In genomic region chr20:35833271-35833670, GRCh38 we compare ENCODE assay signal across 19 cellular contexts.
A peak's percentile ranks its signal among the peaks of the same experiment; 100 is the strongest.
DNase-seq lines count a peak whose midpoint lies in the region; ATAC-seq and TF ChIP-seq lines count a peak whose summit lies in the region.
"Had no signal": no experiment of that assay in that cellular context is flagged by ENCODE, and none has a peak within 500 bp of the region (broad histone marks: within the 10 kb centered on the region; RNA-seq: fewer than 3 reads in every experiment).

No MANE protein-coding gene starts in this region.

- no peak for TF ChIP-seq EP300 in sigmoid colon (IDR thresholded peaks at IDR 0.05)

- H3K27ac ChIP-seq in sigmoid colon, result no peak overlapping the region
- H3K27ac ChIP-seq: SJSA1 had no signal

- 97 to 98% methylated on average over 1 of the region's 1 CpG for WGBS in sigmoid colon, 2 donors

- H3K4me3 Mint-ChIP-seq in activated T-cell treated with anti-CD3 and anti-CD28 coated beads, Interleukin-2, amount 50 U/mL, for 72 hours, result no peak overlapping the region
- no peak overlapping the region for H3K4me3 Mint-ChIP-seq in effector memory CD8-positive, alpha-beta T cell
- H3K4me3 Mint-ChIP-seq in naive thymus-derived CD8-positive, alpha-beta T cell, result peak overlapping the region in 1 of 10 donors; percentile 23
- H3K4me3 Mint-ChIP-seq: B cell, CD14-positive monocyte had no signal

- ATAC-seq in activated T-cell treated with anti-CD3 and anti-CD28 coated beads, Interleukin-2, amount 50 U/mL, for 72 hours (replicated peaks in 1 of 2), result no peak
- ATAC-seq in effector memory CD8-positive, alpha-beta T cell (replicated peaks), result no peak
- no peak for ATAC-seq in naive thymus-derived CD8-positive, alpha-beta T cell
- ATAC-seq: Right ventricle myocardium inferior had no signal

- H3K27me3 ChIP-seq in sigmoid colon, result no peaks in the 10 kb centered on the region
- H3K27me3 ChIP-seq: SJSA1 had no signal

- intact Hi-C loops in sigmoid colon (cut with DNase I), result no loop called here

- H3K36me3 ChIP-seq in sigmoid colon, result no peaks in the 10 kb centered on the region

- no peak for DNase-seq in activated T-cell treated with anti-CD3 and anti-CD28 coated beads, Interleukin-2, amount 50 U/mL, for 72 hours
- no peak for DNase-seq in activated T-cell treated with anti-CD3 and anti-CD28 coated beads for 4 hours
- DNase-seq in RPMI7951 (ENCODE audit: low read depth), result peak; percentile 16
- no peak for DNase-seq in effector memory CD8-positive, alpha-beta T cell
- no peak for DNase-seq in naive thymus-derived CD8-positive, alpha-beta T cell
- no peak for DNase-seq in CD1c-positive myeloid dendritic cell (ENCODE audit: extremely low spot score)
- DNase-seq in SW480 (ENCODE audit: low spot score), result no peak
- no peak for DNase-seq in sigmoid colon
- DNase-seq: DMS 273 treated with DMSO at 0.1 percent for 48 hours, DMS79 treated with DMSO at 0.1 percent for 48 hours, NCI-H1417, NCI-H1694 treated with DMSO at 0.1 percent for 48 hours, NCI-H446, NCI-H526, OCI-M1 had no signal

- no peak for TF ChIP-seq POLR2A in sigmoid colon (IDR thresholded peaks at IDR 0.05)

- POLR2A ChIA-PET in naive thymus-derived CD8-positive, alpha-beta T cell (lab: Charles Lee), result no interaction called here

- H3K9me3 Mint-ChIP-seq in activated T-cell treated with anti-CD3 and anti-CD28 coated beads, Interleukin-2, amount 50 U/mL, for 72 hours, result peaks cover 0 to 2% of the 10 kb centered on the region in 2 donors
- H3K9me3 Mint-ChIP-seq in effector memory CD8-positive, alpha-beta T cell, result no peaks in the 10 kb centered on the region
- peaks cover 0 to 2% (median 0%) of the 10 kb centered on the region in 9 donors for H3K9me3 Mint-ChIP-seq in naive thymus-derived CD8-positive, alpha-beta T cell

- H3K27ac Mint-ChIP-seq in activated T-cell treated with anti-CD3 and anti-CD28 coated beads, Interleukin-2, amount 50 U/mL, for 72 hours, result peak overlapping the region; percentile 55
- peak overlapping the region; percentile 8 to 29 for H3K27ac Mint-ChIP-seq in effector memory CD8-positive, alpha-beta T cell
- peak overlapping the region in 6 of 10 donors; percentile 20 to 88 (median 56) for H3K27ac Mint-ChIP-seq in naive thymus-derived CD8-positive, alpha-beta T cell
- H3K27ac Mint-ChIP-seq: B cell, CD14-positive monocyte had no signal

- no peak overlapping the region for H3K4me3 ChIP-seq in sigmoid colon
- H3K4me3 ChIP-seq: SJSA1 had no signal

- peaks cover 44% of the 10 kb centered on the region for H3K4me1 Mint-ChIP-seq in activated T-cell treated with anti-CD3 and anti-CD28 coated beads, Interleukin-2, amount 50 U/mL, for 72 hours (ENCODE audit: low read depth)
- H3K4me1 Mint-ChIP-seq in effector memory CD8-positive, alpha-beta T cell (ENCODE audit: low read depth in 2 of 2), result peaks cover 26 to 40% of the 10 kb centered on the region in 2 donors
- H3K4me1 Mint-ChIP-seq in naive thymus-derived CD8-positive, alpha-beta T cell, result peaks cover 21 to 55% (median 47%) of the 10 kb centered on the region in 4 donors

- H3K27me3 Mint-ChIP-seq in activated T-cell treated with anti-CD3 and anti-CD28 coated beads, Interleukin-2, amount 50 U/mL, for 72 hours (ENCODE audit: low read depth), result no peaks in the 10 kb centered on the region
- no peaks in the 10 kb centered on the region for H3K27me3 Mint-ChIP-seq in effector memory CD8-positive, alpha-beta T cell
- no peaks in the 10 kb centered on the region for H3K27me3 Mint-ChIP-seq in naive thymus-derived CD8-positive, alpha-beta T cell
- H3K27me3 Mint-ChIP-seq: B cell had no signal

- peaks cover 9 to 18% of the 10 kb centered on the region in 2 donors for H3K36me3 Mint-ChIP-seq in activated T-cell treated with anti-CD3 and anti-CD28 coated beads, Interleukin-2, amount 50 U/mL, for 72 hours (ENCODE audit: insufficient read depth in 2 of 2)
- peaks cover 26% of the 10 kb centered on the region for H3K36me3 Mint-ChIP-seq in effector memory CD8-positive, alpha-beta T cell (ENCODE audit: insufficient read depth)
- H3K36me3 Mint-ChIP-seq in naive thymus-derived CD8-positive, alpha-beta T cell, result peaks cover 4 to 47% (median 9%) of the 10 kb centered on the region in 3 donors

- no peaks in the 10 kb centered on the region for H3K9me3 ChIP-seq in sigmoid colon

- peaks cover 0 to 16% (median 1%) of the 10 kb centered on the region in 4 donors for H3K4me1 ChIP-seq in sigmoid colon

- TF ChIP-seq CTCF in sigmoid colon (IDR thresholded peaks at IDR 0.05), result no peak
